In the genomic region with DNA sequence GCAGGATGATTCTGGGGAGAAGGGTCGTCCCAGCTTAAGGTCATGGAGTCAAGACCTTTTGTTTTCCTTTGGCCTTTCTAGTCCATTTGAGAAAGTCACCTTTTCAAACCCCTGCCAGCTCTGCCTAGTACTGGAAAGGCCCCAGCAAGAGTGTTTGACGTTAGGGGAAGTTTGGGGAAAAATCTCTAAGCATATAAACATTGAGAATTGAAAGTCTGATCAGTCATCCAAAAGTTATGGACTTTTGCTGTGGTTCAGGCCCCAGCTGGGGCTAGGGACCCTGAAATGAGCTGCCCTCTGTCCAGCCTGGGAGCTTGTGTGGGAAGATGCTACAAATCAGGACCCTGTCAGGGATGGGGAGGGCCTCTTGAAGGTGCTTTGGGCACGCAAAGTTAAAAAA, we compare ENCODE assay signal across 12 cellular contexts. TPM values are rescaled to one million over a fixed set of nuclear protein-coding genes. Genes with fewer than 3 reads are reported as not detected.
A peak's percentile ranks its signal among the peaks of the same experiment; 100 is the strongest.
DNase-seq lines count a peak whose midpoint lies in the region; ATAC-seq and TF ChIP-seq lines count a peak whose summit lies in the region.
"Had no signal": no experiment of that assay in that cellular context is flagged by ENCODE, and none has a peak within 500 bp of the region (broad histone marks: within the 10 kb centered on the region; RNA-seq: fewer than 3 reads in every experiment).

No MANE protein-coding gene starts in this region.

- peak overlapping the region; percentile 5; the same call in 1 of the 2 replicates for H3K9ac ChIP-seq in SU-DHL-6 (ENCODE audit: low read length)

- H3K27ac ChIP-seq in SU-DHL-6 (ENCODE audit: low read depth, low read length) (no peak overlapping the region), gastroesophageal sphincter (no peak overlapping the region)
- H3K27ac ChIP-seq: VCaP had no signal

- no peak overlapping the region for H2AFZ ChIP-seq in SU-DHL-6 (ENCODE audit: low read depth, low read length, severe bottlenecking)

- TF ChIP-seq POLR2A in gastroesophageal sphincter (IDR thresholded peaks at IDR 0.05), result no peak

- no peaks in the 10 kb centered on the region for H3K27me3 ChIP-seq in SU-DHL-6 (ENCODE audit: low read length)
- no peaks in the 10 kb centered on the region for H3K27me3 ChIP-seq in gastroesophageal sphincter

- peaks cover 82% of the 10 kb centered on the region for H3K79me2 ChIP-seq in SU-DHL-6 (ENCODE audit: insufficient read depth, low read length)

- no peak for ATAC-seq in activated T-cell treated with anti-CD3 and anti-CD28 coated beads, Interleukin-2, amount 50 U/mL, for 4 hours
- ATAC-seq in stimulated activated naive CD8-positive, alpha-beta T cell treated with anti-CD3 and anti-CD28 coated beads, Interleukin-15, Interleukin-2, amounts not matched to agents 100 U/mL and 50 U/mL, for 24 hours, result peak; percentile 11
- ATAC-seq in gastroesophageal sphincter (no peak), GM18520 (IDR thresholded peaks at IDR 0.05; ENCODE audit: unreplicated experiment) (no peak)

- H3K9me3 ChIP-seq in SU-DHL-6 (ENCODE audit: insufficient read depth, low read length) (no peaks in the 10 kb centered on the region), gastroesophageal sphincter (no peaks in the 10 kb centered on the region)

- H3K4me1 ChIP-seq in gastroesophageal sphincter, result peaks cover 0 to 80% (median 5%) of the 10 kb centered on the region in 3 donors

- TF ChIP-seq EP300 in gastroesophageal sphincter (IDR thresholded peaks at IDR 0.05), result no peak

- no peak for TF ChIP-seq CTCF in SU-DHL-6 (IDR thresholded peaks at IDR 0.05; ENCODE audit: insufficient read depth, low read length, poor library complexity, severe bottlenecking)
- TF ChIP-seq CTCF in gastroesophageal sphincter (IDR thresholded peaks at IDR 0.05), result no peak

- no peak for DNase-seq in activated T-cell treated with anti-CD3 and anti-CD28 coated beads, Interleukin-2, amount 50 U/mL, for 4 hours
- no peak for DNase-seq in activated T-cell treated with anti-CD3 and anti-CD28 coated beads, Interleukin-2, amount 50 U/mL, for 1 hour
- DNase-seq in immature natural killer cell, result no peak
- no peak for DNase-seq in stimulated activated naive CD8-positive, alpha-beta T cell treated with anti-CD3 and anti-CD28 coated beads, Interleukin-15, Interleukin-2, amounts not matched to agents 100 U/mL and 50 U/mL, for 24 hours
- no peak for DNase-seq in NCI-H748 treated with DMSO at 0.1 percent for 48 hours (lab: John Stamatoyannopoulos, UW)
- DNase-seq: activated naive CD4-positive, alpha-beta T cell treated with anti-CD3 and anti-CD28 coated beads, Interleukin-2, amount 50 U/mL, for 16 hours; NCI-H446 had no signal

- peak overlapping the region; percentile 37 for H3K4me3 Mint-ChIP-seq in activated T-cell treated with anti-CD3 and anti-CD28 coated beads, Interleukin-2, amount 50 U/mL, for 4 hours
- peak overlapping the region; percentile 70 to 87 (median 82) for H3K4me3 Mint-ChIP-seq in immature natural killer cell
- H3K4me3 Mint-ChIP-seq: neural crest cell had no signal

- peaks cover 3% of the 10 kb centered on the region for H3K36me3 Mint-ChIP-seq in activated T-cell treated with anti-CD3 and anti-CD28 coated beads, Interleukin-2, amount 50 U/mL, for 4 hours (ENCODE audit: insufficient read depth)
- peaks cover 0 to 6% (median 0%) of the 10 kb centered on the region in 3 donors for H3K36me3 Mint-ChIP-seq in immature natural killer cell

- no peaks in the 10 kb centered on the region for H3K36me3 ChIP-seq in SU-DHL-6 (ENCODE audit: low read length)
- H3K36me3 ChIP-seq in gastroesophageal sphincter, result no peaks in the 10 kb centered on the region

- no peaks in the 10 kb centered on the region for H3K9me2 ChIP-seq in SU-DHL-6 (replicated peaks; ENCODE audit: insufficient read depth, low read length)

- no peak overlapping the region for H3K4me2 ChIP-seq in SU-DHL-6 (ENCODE audit: low read depth, low read length, poor library complexity, severe bottlenecking)

- WGBS in gastroesophageal sphincter (ENCODE audit: low coverage in 1 of 2), 2 donors, result 31 to 50% methylated on average over 1 to 3 of the region's 3 CpGs

- H3K4me3 ChIP-seq in SU-DHL-6 (ENCODE audit: insufficient read depth, low read length, poor library complexity, severe bottlenecking) (no peak overlapping the region), gastroesophageal sphincter (no peak overlapping the region)

- peaks cover 33% of the 10 kb centered on the region for H3F3A ChIP-seq in SU-DHL-6 (ENCODE audit: insufficient read depth)

- peaks cover 78% of the 10 kb centered on the region for H3K4me1 Mint-ChIP-seq in activated T-cell treated with anti-CD3 and anti-CD28 coated beads, Interleukin-2, amount 50 U/mL, for 4 hours (ENCODE audit: low read depth)
- peaks cover 67 to 68% of the 10 kb centered on the region in 2 donors for H3K4me1 Mint-ChIP-seq in immature natural killer cell

- no peaks in the 10 kb centered on the region for H3K9me3 Mint-ChIP-seq in activated T-cell treated with anti-CD3 and anti-CD28 coated beads, Interleukin-2, amount 50 U/mL, for 4 hours
- H3K9me3 Mint-ChIP-seq in immature natural killer cell, result no peaks in the 10 kb centered on the region
- H3K9me3 Mint-ChIP-seq: neural crest cell had no signal

- no peaks in the 10 kb centered on the region for H4K20me1 ChIP-seq in SU-DHL-6 (ENCODE audit: low read depth, low read length)

- H3K27me3 Mint-ChIP-seq in activated T-cell treated with anti-CD3 and anti-CD28 coated beads, Interleukin-2, amount 50 U/mL, for 4 hours (ENCODE audit: low read depth), result no peaks in the 10 kb centered on the region
- H3K27me3 Mint-ChIP-seq in immature natural killer cell (ENCODE audit: low read depth in 3 of 3), result peaks cover 3 to 10% (median 3%) of the 10 kb centered on the region in 3 donors

- H3K27ac Mint-ChIP-seq in immature natural killer cell, result peak overlapping the region; percentile 74 to 99 (median 90)

RNA-seq across cellular contexts. Expression of a gene that starts 21.6 kb away (rescaled TPM):
- total RNA-seq in activated T-cell treated with anti-CD3 and anti-CD28 coated beads, Interleukin-2, amount 50 U/mL, for 4 hours, result 10 to 100 TPM; 47.6 to 54.2 (median 51.2) TPM
- polyA plus RNA-seq in immature natural killer cell, result 1 to 10 TPM; 4.7 to 8.0 (median 6.9) TPM
- total RNA-seq in gastroesophageal sphincter, result 10 to 100 TPM; 15.4 to 37.6 (median 20.9) TPM
